8 cellular contexts compared by ENCODE assay signal in the genomic region with DNA sequence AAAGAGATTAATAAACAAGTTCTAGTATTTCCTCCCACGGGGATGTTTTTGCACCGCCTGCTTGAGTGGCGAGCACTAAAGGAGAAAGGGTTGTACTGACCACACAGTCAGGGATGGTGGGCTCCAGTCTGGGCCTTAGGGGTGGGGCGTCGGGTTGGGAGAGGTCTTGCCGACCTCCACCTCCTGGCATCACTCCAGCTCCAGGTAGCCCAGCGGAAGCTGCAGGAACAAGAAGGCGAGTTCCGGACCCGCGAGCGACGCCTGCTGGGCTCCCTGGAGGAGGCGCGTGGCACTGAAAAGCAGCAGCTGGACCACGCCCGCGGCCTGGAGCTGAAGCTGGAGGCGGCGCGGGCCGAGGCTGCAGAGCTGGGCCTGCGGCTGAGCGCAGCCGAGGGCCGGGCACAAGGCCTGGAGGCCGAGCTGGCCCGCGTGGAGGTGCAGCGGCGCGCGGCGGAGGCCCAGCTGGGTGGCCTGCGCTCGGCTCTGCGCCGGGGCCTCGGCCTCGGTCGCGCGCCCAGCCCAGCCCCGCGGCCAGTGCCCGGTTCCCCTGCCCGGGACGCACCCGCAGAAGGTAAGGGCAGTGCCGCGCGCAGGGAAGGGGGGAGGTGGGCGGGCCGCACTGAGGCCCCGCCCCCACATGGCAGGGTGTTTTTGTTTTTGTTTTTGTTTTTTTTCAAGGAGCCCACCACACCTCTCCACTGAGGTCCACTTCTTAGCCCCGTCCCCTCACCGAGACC.
DNase-seq lines count a peak whose midpoint lies in the region; ATAC-seq and TF ChIP-seq lines count a peak whose summit lies in the region.

No MANE protein-coding gene starts in this region.

- peaks cover 9% of the 10 kb centered on the region for H3K4me1 ChIP-seq in mucosa of stomach (ENCODE audit: control insufficient read depth, insufficient read depth, low read length)

- H3K9me3 ChIP-seq in mucosa of stomach (ENCODE audit: control insufficient read depth, low read length): no peaks in the 10 kb centered on the region

- peak overlapping the region; percentile 59 for H3K9ac ChIP-seq in mucosa of stomach (ENCODE audit: low read length)

- DNase-seq in ELF-1 (ENCODE audit: low read depth, low spot score): peak; percentile 94
- peak; percentile 89 for DNase-seq in NCI-H748 (lab: John Stamatoyannopoulos, UW; ENCODE audit: unreplicated experiment)
- DNase-seq in activated CD8-positive, alpha-beta memory T cell treated with anti-CD3 and anti-CD28 coated beads, Interleukin-2, amount 50 U/mL, for 1 hour (ENCODE audit: extremely low read depth): peak; percentile 27
- peak; percentile 81 for DNase-seq in erythroblast (lab: John Stamatoyannopoulos, UW)
- peak; percentile 87 for DNase-seq in stimulated activated CD8-positive, alpha-beta memory T cell treated with anti-CD3 and anti-CD28 coated beads, Interleukin-4, amount 100 ng/mL, for 48 hours

- H3K36me3 ChIP-seq in mucosa of stomach (ENCODE audit: control insufficient read depth, insufficient read depth, low read length): no peaks in the 10 kb centered on the region

- no peak overlapping the region for H3K4me3 ChIP-seq in mucosa of stomach (ENCODE audit: low read length)

- no peak for TF ChIP-seq POLR2A in erythroblast (IDR thresholded peaks at IDR 0.05; ENCODE audit: low read length)

- ATAC-seq in HG02623 (IDR thresholded peaks at IDR 0.05; ENCODE audit: unreplicated experiment) (peak; percentile 52), HG03442 (IDR thresholded peaks at IDR 0.05; ENCODE audit: unreplicated experiment) (no peak)

- H3K27me3 ChIP-seq in mucosa of stomach (ENCODE audit: control insufficient read depth, insufficient read depth, low read length): no peaks in the 10 kb centered on the region

Comparison
In these comparisons a context has a peak if more than half of its experiments do, and no peak if none do; other contexts are left out.
1. DNase-seq: peak in every context shown above with its lines; median percentile 94 in ELF-1; 89 in NCI-H748; 87 in stimulated activated CD8-positive, alpha-beta memory T cell treated with anti-CD3 and anti-CD28 coated beads, Interleukin-4, amount 100 ng/mL, for 48 hours; 81 in erythroblast; 27 in activated CD8-positive, alpha-beta memory T cell treated with anti-CD3 and anti-CD28 coated beads, Interleukin-2, amount 50 U/mL, for 1 hour.